8 cellular contexts compared by ENCODE assay signal in genomic region chr14:105420141-105420975, GRCh38. TPM values are rescaled to one million over a fixed set of nuclear protein-coding genes. Genes with fewer than 3 reads are reported as not detected.
DNase-seq lines count a peak whose midpoint lies in the region; ATAC-seq, FAIRE-seq and TF ChIP-seq lines count a peak whose summit lies in the region.

No MANE protein-coding gene starts in this region.

- peaks cover 29 to 36% (median 31%) of the 10 kb centered on the region in 3 donors for H3K4me1 Mint-ChIP-seq in T-cell

- no peaks in the 10 kb centered on the region for H3K9me3 Mint-ChIP-seq in T-cell

- H3K36me3 Mint-ChIP-seq in T-cell, result no peaks in the 10 kb centered on the region

- peak overlapping the region; percentile 80 to 86 for H3K27ac Mint-ChIP-seq in T-cell

- peak; percentile 1 to 9 (median 7) for ATAC-seq in T-cell (replicated peaks in 1 of 4)
- ATAC-seq in HG03342 (IDR thresholded peaks at IDR 0.05; ENCODE audit: unreplicated experiment), result no peak
- no peak for ATAC-seq in HG02678 (IDR thresholded peaks at IDR 0.05; ENCODE audit: unreplicated experiment)

- POLR2A ChIA-PET in T-cell (lab: Charles Lee), result no interaction called here

- TF ChIP-seq CTCF in fibroblast of the aortic adventitia (IDR thresholded peaks at IDR 0.05; ENCODE audit: insufficient read depth, low read length), result no peak

- DNase-seq in GM18507 (ENCODE audit: extremely low spot score, insufficient read length, low read depth), result no peak
- no peak for DNase-seq in T-cell
- no peak for DNase-seq in fibroblast of the aortic adventitia (ENCODE audit: low read depth)
- DNase-seq in retina, result peak; percentile 35
- DNase-seq in stimulated activated CD4-positive, alpha-beta T cell treated with anti-CD3 and anti-CD28 coated beads, Interleukin-12 subunit alpha, Interleukin-12 subunit beta, amount 100 ng/mL, for 4 hours, result no peak
- no peak for DNase-seq in NCI-H1436 treated with DMSO at 0.1 percent for 48 hours (lab: John Stamatoyannopoulos, UW)

- peak overlapping the region; percentile 80 for H3K4me3 ChIP-seq in fibroblast of the aortic adventitia (ENCODE audit: low read depth, low read length)

- peak; percentile 18 for FAIRE-seq in GM18507 (lab: Jason Lieb, UNC)

- H3K4me3 Mint-ChIP-seq in T-cell, result peak overlapping the region; percentile 79 to 88 (median 84)

- H3K27me3 Mint-ChIP-seq in T-cell, result peaks cover 0 to 2% of the 10 kb centered on the region in 2 donors

- CTCF ChIA-PET in T-cell (lab: Charles Lee), result no interaction called here

RNA-seq across cellular contexts. Expression of gene MTA1, which starts 0.7 kb away (rescaled TPM):
- total RNA-seq in T-cell (100 to 1,000 TPM; 111 to 152 (median 141) TPM), fibroblast of the aortic adventitia (ENCODE audit: low replicate concordance) (43.0 and 44.4 TPM in 2 replicates)

RNA-seq across cellular contexts. Expression of gene TEX22, which starts 22.0 kb away (rescaled TPM):
- total RNA-seq in T-cell (1 to 10 TPM in 4 of 5 donors, under 1 TPM in 1; 0.93 to 9.0 (median 6.0) TPM), fibroblast of the aortic adventitia (ENCODE audit: low replicate concordance) (0.27 and 1.5 TPM in 2 replicates)

RNA-seq across cellular contexts. Expression of gene CRIP2, which starts 54.3 kb away (rescaled TPM):
- total RNA-seq in T-cell, result 10 to 100 TPM in 4 of 5 donors, 1 to 10 TPM in 1; 6.4 to 38.7 (median 19.7) TPM
- 32.9 and 54.3 TPM in 2 replicates for total RNA-seq in fibroblast of the aortic adventitia (ENCODE audit: low replicate concordance)

Comparison
In these comparisons a context has a peak if more than half of its experiments do, and no peak if none do; other contexts are left out.
1. ATAC-seq: peak in T-cell (4 of 4); none in HG03342 (single experiment) and HG02678 (single experiment).